Comparison of ENCODE assay signal across 1 cellular context in the genomic region with DNA sequence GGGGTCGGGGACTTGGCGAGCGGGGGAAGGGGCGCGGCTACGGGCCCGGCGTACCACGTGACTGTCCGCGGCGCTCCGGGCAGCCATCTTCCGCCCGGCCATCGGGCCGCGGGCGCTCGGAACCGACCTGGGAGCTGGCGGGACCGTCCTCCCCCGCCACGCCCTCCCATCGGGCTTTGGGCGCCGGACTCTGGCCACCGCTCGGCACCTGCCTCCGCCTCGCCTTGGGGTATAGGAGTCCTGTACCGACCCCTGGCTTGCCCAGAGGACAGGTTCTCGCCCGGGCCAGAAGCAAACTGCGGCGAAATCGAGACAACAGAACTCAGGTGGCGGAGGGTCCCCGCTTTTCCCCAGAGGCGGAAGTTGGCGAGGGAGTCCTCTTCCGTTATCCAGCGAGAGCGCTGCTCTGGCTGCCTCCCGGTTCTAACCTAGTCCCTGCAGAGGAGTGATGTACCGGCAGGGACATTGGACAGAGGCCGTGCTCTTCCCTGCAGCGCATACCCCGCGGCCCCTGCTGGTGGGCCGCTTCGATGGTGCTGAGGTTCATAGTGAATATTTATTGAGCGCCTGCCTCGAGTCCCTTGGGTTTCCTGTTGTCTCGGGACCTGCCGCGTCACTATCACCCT.
TF ChIP-seq lines count a peak whose summit lies in the region.

No MANE protein-coding gene starts in this region.

TF ChIP-seq in GM23338, 12 proteins besides CTCF, POLR2A, EP300 and RAD21 (continued from another document):
- TF ChIP-seq STAT1 (IDR thresholded peaks at IDR 0.05; ENCODE audit: unreplicated experiment) (no peak), EZH2phosphoT487 (IDR thresholded peaks at IDR 0.05; ENCODE audit: unreplicated experiment) (no peak)
- TF ChIP-seq, protein P1, sequence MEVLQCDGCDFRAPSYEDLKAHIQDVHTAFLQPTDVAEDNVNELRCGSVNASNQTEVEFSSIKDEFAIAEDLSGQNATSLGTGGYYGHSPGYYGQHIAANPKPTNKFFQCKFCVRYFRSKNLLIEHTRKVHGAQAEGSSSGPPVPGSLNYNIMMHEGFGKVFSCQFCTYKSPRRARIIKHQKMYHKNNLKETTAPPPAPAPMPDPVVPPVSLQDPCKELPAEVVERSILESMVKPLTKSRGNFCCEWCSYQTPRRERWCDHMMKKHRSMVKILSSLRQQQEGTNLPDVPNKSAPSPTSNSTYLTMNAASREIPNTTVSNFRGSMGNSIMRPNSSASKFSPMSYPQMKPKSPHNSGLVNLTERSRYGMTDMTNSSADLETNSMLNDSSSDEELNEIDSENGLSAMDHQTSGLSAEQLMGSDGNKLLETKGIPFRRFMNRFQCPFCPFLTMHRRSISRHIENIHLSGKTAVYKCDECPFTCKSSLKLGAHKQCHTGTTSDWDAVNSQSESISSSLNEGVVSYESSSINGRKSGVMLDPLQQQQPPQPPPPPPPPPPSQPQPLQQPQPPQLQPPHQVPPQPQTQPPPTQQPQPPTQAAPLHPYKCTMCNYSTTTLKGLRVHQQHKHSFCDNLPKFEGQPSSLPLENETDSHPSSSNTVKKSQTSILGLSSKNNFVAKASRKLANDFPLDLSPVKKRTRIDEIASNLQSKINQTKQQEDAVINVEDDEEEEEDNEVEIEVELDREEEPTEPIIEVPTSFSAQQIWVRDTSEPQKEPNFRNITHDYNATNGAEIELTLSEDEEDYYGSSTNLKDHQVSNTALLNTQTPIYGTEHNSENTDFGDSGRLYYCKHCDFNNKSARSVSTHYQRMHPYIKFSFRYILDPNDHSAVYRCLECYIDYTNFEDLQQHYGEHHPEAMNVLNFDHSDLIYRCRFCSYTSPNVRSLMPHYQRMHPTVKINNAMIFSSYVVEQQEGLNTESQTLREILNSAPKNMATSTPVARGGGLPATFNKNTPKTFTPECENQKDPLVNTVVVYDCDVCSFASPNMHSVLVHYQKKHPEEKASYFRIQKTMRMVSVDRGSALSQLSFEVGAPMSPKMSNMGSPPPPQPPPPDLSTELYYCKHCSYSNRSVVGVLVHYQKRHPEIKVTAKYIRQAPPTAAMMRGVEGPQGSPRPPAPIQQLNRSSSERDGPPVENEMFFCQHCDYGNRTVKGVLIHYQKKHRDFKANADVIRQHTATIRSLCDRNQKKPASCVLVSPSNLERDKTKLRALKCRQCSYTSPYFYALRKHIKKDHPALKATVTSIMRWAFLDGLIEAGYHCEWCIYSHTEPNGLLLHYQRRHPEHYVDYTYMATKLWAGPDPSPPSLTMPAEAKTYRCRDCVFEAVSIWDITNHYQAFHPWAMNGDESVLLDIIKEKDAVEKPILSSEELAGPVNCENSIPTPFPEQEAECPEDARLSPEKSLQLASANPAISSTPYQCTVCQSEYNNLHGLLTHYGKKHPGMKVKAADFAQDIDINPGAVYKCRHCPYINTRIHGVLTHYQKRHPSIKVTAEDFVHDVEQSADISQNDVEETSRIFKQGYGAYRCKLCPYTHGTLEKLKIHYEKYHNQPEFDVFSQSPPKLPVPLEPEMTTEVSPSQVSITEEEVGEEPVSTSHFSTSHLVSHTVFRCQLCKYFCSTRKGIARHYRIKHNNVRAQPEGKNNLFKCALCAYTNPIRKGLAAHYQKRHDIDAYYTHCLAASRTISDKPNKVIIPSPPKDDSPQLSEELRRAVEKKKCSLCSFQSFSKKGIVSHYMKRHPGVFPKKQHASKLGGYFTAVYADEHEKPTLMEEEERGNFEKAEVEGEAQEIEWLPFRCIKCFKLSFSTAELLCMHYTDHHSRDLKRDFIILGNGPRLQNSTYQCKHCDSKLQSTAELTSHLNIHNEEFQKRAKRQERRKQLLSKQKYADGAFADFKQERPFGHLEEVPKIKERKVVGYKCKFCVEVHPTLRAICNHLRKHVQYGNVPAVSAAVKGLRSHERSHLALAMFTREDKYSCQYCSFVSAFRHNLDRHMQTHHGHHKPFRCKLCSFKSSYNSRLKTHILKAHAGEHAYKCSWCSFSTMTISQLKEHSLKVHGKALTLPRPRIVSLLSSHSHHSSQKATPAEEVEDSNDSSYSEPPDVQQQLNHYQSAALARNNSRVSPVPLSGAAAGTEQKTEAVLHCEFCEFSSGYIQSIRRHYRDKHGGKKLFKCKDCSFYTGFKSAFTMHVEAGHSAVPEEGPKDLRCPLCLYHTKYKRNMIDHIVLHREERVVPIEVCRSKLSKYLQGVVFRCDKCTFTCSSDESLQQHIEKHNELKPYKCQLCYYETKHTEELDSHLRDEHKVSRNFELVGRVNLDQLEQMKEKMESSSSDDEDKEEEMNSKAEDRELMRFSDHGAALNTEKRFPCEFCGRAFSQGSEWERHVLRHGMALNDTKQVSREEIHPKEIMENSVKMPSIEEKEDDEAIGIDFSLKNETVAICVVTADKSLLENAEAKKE (CRISPR knock-in tag; IDR thresholded peaks at IDR 0.05), result no peak
